Comparison of ENCODE assay signal across 10 cellular contexts in the genomic region with DNA sequence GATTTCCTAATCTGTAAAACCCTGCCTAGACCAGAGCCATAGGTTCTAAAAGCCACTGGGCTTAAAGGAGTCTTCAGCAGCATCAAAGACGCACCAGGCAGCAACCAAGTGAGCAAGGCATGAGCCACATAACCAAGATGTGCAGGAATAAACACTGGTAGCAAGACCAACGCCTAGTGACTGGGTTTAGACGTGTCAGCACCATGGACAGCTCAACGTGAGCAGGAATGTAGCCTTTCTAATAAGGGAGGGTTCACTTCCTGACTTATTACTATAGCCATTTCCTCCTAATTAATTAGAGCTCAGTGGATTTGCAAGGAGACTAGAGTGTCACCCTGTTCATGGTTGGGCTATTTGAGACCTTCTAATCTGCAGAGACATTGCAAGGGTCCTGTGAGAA.
DNase-seq lines count a peak whose midpoint lies in the region; ATAC-seq and TF ChIP-seq lines count a peak whose summit lies in the region.
"Had no signal": no experiment of that assay in that cellular context is flagged by ENCODE, and none has a peak within 500 bp of the region (broad histone marks: within the 10 kb centered on the region; RNA-seq: fewer than 3 reads in every experiment).

No MANE protein-coding gene starts in this region.

- DNase-seq in NOMO-1 treated with DMSO at 0.1 percent for 48 hours (lab: John Stamatoyannopoulos, UW; ENCODE audit: unreplicated experiment) (peak; percentile 1), NOMO-1 treated with dmso at 0.1 percent for 144 hours (lab: John Stamatoyannopoulos, UW; ENCODE audit: unreplicated experiment) (no peak), OCI-LY7 (ENCODE audit: low spot score) (peak; percentile 37), epidermal melanocyte (ENCODE audit: insufficient read length, low spot score) (peak; percentile 56), prostate gland (ENCODE audit: low spot score) (peak; percentile 4), NCI-H510A treated with DMSO at 0.1 percent for 48 hours (lab: John Stamatoyannopoulos, UW) (no peak)
- DNase-seq: KG1 had no signal

- POLR2A ChIA-PET in OCI-LY7 (lab: Charles Lee): no interaction called here

- CTCF ChIA-PET in OCI-LY7 (lab: Charles Lee; ENCODE audit: unreplicated experiment): no interaction called here

- H4K20me1 ChIP-seq in OCI-LY7 (ENCODE audit: insufficient read depth, low read length): no peaks in the 10 kb centered on the region

- no peak for TF ChIP-seq POLR2A in prostate gland (IDR thresholded peaks at IDR 0.05)

- no peaks in the 10 kb centered on the region for H3K9me2 ChIP-seq in OCI-LY7 (ENCODE audit: insufficient read depth, low read length)

- 10% methylated on average over 4 of the region's 4 CpGs for WGBS in prostate gland

- BruUV-seq in OCI-LY7 (replicated peaks; lab: Mats Ljungman, UMichigan): no TSS peak

- H3K9me3 ChIP-seq in OCI-LY7 (ENCODE audit: low read length): no peaks in the 10 kb centered on the region
- H3K9me3 ChIP-seq in prostate gland: no peaks in the 10 kb centered on the region

- no peaks in the 10 kb centered on the region for H3K79me2 ChIP-seq in OCI-LY7 (ENCODE audit: insufficient read depth, low read depth, low read length)

- H3K27me3 ChIP-seq in prostate gland (replicated peaks; ENCODE audit: insufficient read depth): no peaks in the 10 kb centered on the region

- H3K4me1 ChIP-seq in OCI-LY7 (ENCODE audit: insufficient read depth, low read length, poor library complexity, severe bottlenecking): no peaks in the 10 kb centered on the region
- H3K4me1 ChIP-seq in prostate gland (replicated peaks): no peaks in the 10 kb centered on the region

- intact Hi-C loops in OCI-LY7 (cut with micrococcal nuclease; ENCODE audit: unreplicated experiment): no loop called here
- intact Hi-C loops in prostate gland (cut with DNase I): no loop called here

- H3K27ac ChIP-seq in OCI-LY7 (ENCODE audit: low read depth, low read length, poor library complexity, severe bottlenecking): no peak overlapping the region
- H3K27ac ChIP-seq in prostate gland: no peak overlapping the region
- H3K27ac ChIP-seq: coronary artery had no signal

- H3K4me3 ChIP-seq in OCI-LY7 (ENCODE audit: low read depth, low read length, poor library complexity, severe bottlenecking): no peak overlapping the region
- H3K4me3 ChIP-seq in prostate gland: no peak overlapping the region
- H3K4me3 ChIP-seq: coronary artery had no signal

- TF ChIP-seq CTCF in OCI-LY7 (conservative IDR thresholded peaks at IDR 0.05; ENCODE audit: low read length): no peak
- no peak for TF ChIP-seq CTCF in prostate gland (IDR thresholded peaks at IDR 0.05)

- H3K36me3 ChIP-seq in OCI-LY7 (ENCODE audit: insufficient read depth, low read length): no peaks in the 10 kb centered on the region
- H3K36me3 ChIP-seq in prostate gland: no peaks in the 10 kb centered on the region

- no peak for ATAC-seq in GM21381 (IDR thresholded peaks at IDR 0.05; ENCODE audit: unreplicated experiment)
- no peak for ATAC-seq in HG02870 (IDR thresholded peaks at IDR 0.05; ENCODE audit: unreplicated experiment)

- H3K4me2 ChIP-seq in OCI-LY7 (ENCODE audit: low read length): no peak overlapping the region

- no peak overlapping the region for H2AFZ ChIP-seq in OCI-LY7 (ENCODE audit: low read length)

Comparison
In these comparisons a context has a peak if more than half of its experiments do, and no peak if none do; other contexts are left out.
1. DNase-seq: peak in NOMO-1 treated with DMSO at 0.1 percent for 48 hours (single experiment), OCI-LY7 (single experiment), epidermal melanocyte (single experiment) and prostate gland (single experiment); none in NOMO-1 treated with dmso at 0.1 percent for 144 hours (single experiment) and NCI-H510A treated with DMSO at 0.1 percent for 48 hours (single experiment).